ENCODE assay signal across 26 cellular contexts in genomic region chr13:94455414-94455813, GRCh38. TPM values are rescaled to one million over a fixed set of nuclear protein-coding genes. Genes with fewer than 3 reads are reported as not detected.
"Had no signal": no experiment of that assay in that cellular context is flagged by ENCODE, and none has a peak within 500 bp of the region (broad histone marks: within the 10 kb centered on the region; RNA-seq: fewer than 3 reads in every experiment).

No MANE protein-coding gene starts in this region.

- ATAC-seq: esophagus mucosa, gastroesophageal sphincter, heart right ventricle, T-helper 17 cell had no signal

- H3K27me3 ChIP-seq: ascending aorta, breast epithelium, cardiac muscle cell, dorsolateral prefrontal cortex, gastroesophageal sphincter, heart right ventricle had no signal

- H3K4me3 ChIP-seq: ascending aorta, breast epithelium, cardiac muscle cell, coronary artery, dorsolateral prefrontal cortex, gastroesophageal sphincter, heart right ventricle had no signal

- H3K9me3 ChIP-seq: ascending aorta, breast epithelium, gastroesophageal sphincter, heart right ventricle had no signal

- H3K4me1 ChIP-seq: ascending aorta, breast epithelium, gastroesophageal sphincter, heart right ventricle had no signal

- DNase-seq: activated B cell treated with CpG ODN at 0.5 μM for 24 hours; activated CD4-positive, alpha-beta T cell treated with anti-CD3 and anti-CD28 coated beads, Interleukin-2, amount 50 U/mL, for 1 hour; activated CD8-positive, alpha-beta memory T cell treated with anti-CD3 and anti-CD28 coated beads for 24 hours; activated gamma-delta T cell; activated naive CD4-positive, alpha-beta T cell; activated naive CD4-positive, alpha-beta T cell treated with anti-CD3 and anti-CD28 coated beads, Interleukin-2, amount 10 ng/mL, durations not matched to agents 7 days and 5 days; activated naive CD8-positive, alpha-beta T cell treated with anti-CD3 and anti-CD28 coated beads, Interleukin-2, amount 10 ng/mL, durations not matched to agents 7 days and 5 days; dorsolateral prefrontal cortex; effector memory CD4-positive, alpha-beta T cell; endodermal cell; foreskin melanocyte; heart right ventricle; T-helper 1 cell; T-helper 17 cell; T1000; WERI-Rb-1 had no signal

- H3K36me3 ChIP-seq: ascending aorta, breast epithelium, cardiac muscle cell, gastroesophageal sphincter, heart right ventricle had no signal

- H3K27ac ChIP-seq: ascending aorta, breast epithelium, cardiac muscle cell, coronary artery, dorsolateral prefrontal cortex, gastroesophageal sphincter, heart right ventricle, WERI-Rb-1 had no signal

RNA-seq across cellular contexts. Expression of gene DCT, which starts 24.1 kb away (rescaled TPM):
- total RNA-seq: ascending aorta, endodermal cell, epithelial cell of proximal tubule, esophagus mucosa, fibroblast of villous mesenchyme, glomerular endothelial cell had no signal
- polyA plus RNA-seq: cardiac muscle cell, fibroblast of lung had no signal
